Comparison of ENCODE assay signal across 1 cellular context in genomic region chr12:27710592-27711311, GRCh38.
TF ChIP-seq lines count a peak whose summit lies in the region.

Gene MRPS35, plus strand, starts transcription at chr12:27710832. Its CDS starts 12 bp downstream, at chr12:27710844.

TF ChIP-seq in HEK293, 187 proteins besides CTCF, POLR2A, EP300 and RAD21 (continued from another document and continues in another):
- TF ChIP-seq AEBP2 (tag by site-specific recombination; IDR thresholded peaks at IDR 0.05; ENCODE audit: borderline replicate concordance) (no peak), ZNF350 (tag by site-specific recombination; IDR thresholded peaks at IDR 0.05) (no peak), ZNF302 (tag by site-specific recombination; IDR thresholded peaks at IDR 0.05; ENCODE audit: low read depth) (no peak), SETDB1 (IDR thresholded peaks at IDR 0.05; ENCODE audit: insufficient read length, low read length) (no peak), ZNF132 (tag by site-specific recombination; IDR thresholded peaks at IDR 0.05; ENCODE audit: borderline replicate concordance) (no peak), ZNF324 (tag by site-specific recombination; IDR thresholded peaks at IDR 0.05) (peak; percentile 95), PATZ1 (tag by site-specific recombination; IDR thresholded peaks at IDR 0.05) (peak; percentile 90), ZNF558 (tag by site-specific recombination; IDR thresholded peaks at IDR 0.05) (no peak), IKZF3 (tag by site-specific recombination; IDR thresholded peaks at IDR 0.05) (no peak), ZNF266 (tag by site-specific recombination; IDR thresholded peaks at IDR 0.05; ENCODE audit: low read depth) (no peak), ZNF791 (tag by site-specific recombination; IDR thresholded peaks at IDR 0.05) (no peak), ZNF366 (tag by site-specific recombination; conservative IDR thresholded peaks at IDR 0.05) (no peak), ZNF19 (tag by site-specific recombination; IDR thresholded peaks at IDR 0.05; ENCODE audit: low read depth) (no peak), KLF16 (tag by site-specific recombination; IDR thresholded peaks at IDR 0.05) (peak; percentile 94), ZNF76 (tag by site-specific recombination; IDR thresholded peaks at IDR 0.05; ENCODE audit: borderline replicate concordance, low read depth) (peak; percentile 78), TCF7L2 (IDR thresholded peaks at IDR 0.05; ENCODE audit: borderline replicate concordance, low read depth, low read length) (no peak), ZNF184 (tag by site-specific recombination; IDR thresholded peaks at IDR 0.05) (no peak), ZNF426 (tag by site-specific recombination; IDR thresholded peaks at IDR 0.05) (no peak), RBAK (tag by site-specific recombination; IDR thresholded peaks at IDR 0.05) (no peak), ZNF202 (tag by site-specific recombination; IDR thresholded peaks at IDR 0.05; ENCODE audit: borderline replicate concordance) (no peak), KLF9 (tag by site-specific recombination; IDR thresholded peaks at IDR 0.05; ENCODE audit: low read depth) (peak; percentile 67), GLIS1 (tag by site-specific recombination; IDR thresholded peaks at IDR 0.05) (peak; percentile 64), ZNF10 (tag by site-specific recombination; IDR thresholded peaks at IDR 0.05) (no peak; the same call in 1 of the 2 replicates), BCL11A (tag by site-specific recombination; IDR thresholded peaks at IDR 0.05; ENCODE audit: low read depth) (no peak), ZNF629 (tag by site-specific recombination; IDR thresholded peaks at IDR 0.05) (peak; percentile 74), ZFHX2 (tag by site-specific recombination; conservative IDR thresholded peaks at IDR 0.05) (no peak; the same call in 1 of the 2 replicates), ZFP69B (tag by site-specific recombination; IDR thresholded peaks at IDR 0.05) (peak; percentile 83), GFI1B (tag by site-specific recombination; IDR thresholded peaks at IDR 0.05) (peak; percentile 61), ZBTB49 (tag by site-specific recombination; IDR thresholded peaks at IDR 0.05; ENCODE audit: low read depth) (no peak), KLF8 (tag by site-specific recombination; IDR thresholded peaks at IDR 0.05) (peak; percentile 91), ZNF514 (tag by site-specific recombination; IDR thresholded peaks at IDR 0.05) (no peak), ZNF521 (tag by site-specific recombination; IDR thresholded peaks at IDR 0.05) (no peak), ZNF585B (tag by site-specific recombination; IDR thresholded peaks at IDR 0.05) (no peak), ZNF114 (tag by site-specific recombination; IDR thresholded peaks at IDR 0.05) (no peak), ZBTB17 (tag by site-specific recombination; IDR thresholded peaks at IDR 0.05) (peak; percentile 96), ZNF792 (tag by site-specific recombination; IDR thresholded peaks at IDR 0.05) (no peak), ZBTB1 (tag by site-specific recombination; IDR thresholded peaks at IDR 0.05) (no peak), ZNF37A (tag by site-specific recombination; IDR thresholded peaks at IDR 0.05) (no peak), ZNF776 (tag by site-specific recombination; IDR thresholded peaks at IDR 0.05; ENCODE audit: borderline replicate concordance) (no peak), REPIN1 (tag by site-specific recombination; IDR thresholded peaks at IDR 0.05; ENCODE audit: low read depth) (peak; percentile 71; the same call in 1 of the 2 replicates), ZFP37 (tag by site-specific recombination; IDR thresholded peaks at IDR 0.05) (peak; percentile 99), YY1 (tag by site-specific recombination; IDR thresholded peaks at IDR 0.05) (peak; percentile 100), ZNF23 (tag by site-specific recombination; IDR thresholded peaks at IDR 0.05; ENCODE audit: borderline replicate concordance) (no peak), ZNF664 (tag by site-specific recombination; IDR thresholded peaks at IDR 0.05) (no peak)
- TF ChIP-seq, protein P1, sequence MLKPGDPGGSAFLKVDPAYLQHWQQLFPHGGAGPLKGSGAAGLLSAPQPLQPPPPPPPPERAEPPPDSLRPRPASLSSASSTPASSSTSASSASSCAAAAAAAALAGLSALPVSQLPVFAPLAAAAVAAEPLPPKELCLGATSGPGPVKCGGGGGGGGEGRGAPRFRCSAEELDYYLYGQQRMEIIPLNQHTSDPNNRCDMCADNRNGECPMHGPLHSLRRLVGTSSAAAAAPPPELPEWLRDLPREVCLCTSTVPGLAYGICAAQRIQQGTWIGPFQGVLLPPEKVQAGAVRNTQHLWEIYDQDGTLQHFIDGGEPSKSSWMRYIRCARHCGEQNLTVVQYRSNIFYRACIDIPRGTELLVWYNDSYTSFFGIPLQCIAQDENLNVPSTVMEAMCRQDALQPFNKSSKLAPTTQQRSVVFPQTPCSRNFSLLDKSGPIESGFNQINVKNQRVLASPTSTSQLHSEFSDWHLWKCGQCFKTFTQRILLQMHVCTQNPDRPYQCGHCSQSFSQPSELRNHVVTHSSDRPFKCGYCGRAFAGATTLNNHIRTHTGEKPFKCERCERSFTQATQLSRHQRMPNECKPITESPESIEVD (tag by site-specific recombination; IDR thresholded peaks at IDR 0.05) = no peak
- TF ChIP-seq, protein P2, sequence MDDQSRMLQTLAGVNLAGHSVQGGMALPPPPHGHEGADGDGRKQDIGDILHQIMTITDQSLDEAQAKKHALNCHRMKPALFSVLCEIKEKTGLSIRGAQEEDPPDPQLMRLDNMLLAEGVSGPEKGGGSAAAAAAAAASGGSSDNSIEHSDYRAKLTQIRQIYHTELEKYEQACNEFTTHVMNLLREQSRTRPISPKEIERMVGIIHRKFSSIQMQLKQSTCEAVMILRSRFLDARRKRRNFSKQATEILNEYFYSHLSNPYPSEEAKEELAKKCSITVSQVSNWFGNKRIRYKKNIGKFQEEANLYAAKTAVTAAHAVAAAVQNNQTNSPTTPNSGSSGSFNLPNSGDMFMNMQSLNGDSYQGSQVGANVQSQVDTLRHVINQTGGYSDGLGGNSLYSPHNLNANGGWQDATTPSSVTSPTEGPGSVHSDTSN (CRISPR knock-in tag; IDR thresholded peaks at IDR 0.05) = peak; percentile 91
- TF ChIP-seq, protein P3, sequence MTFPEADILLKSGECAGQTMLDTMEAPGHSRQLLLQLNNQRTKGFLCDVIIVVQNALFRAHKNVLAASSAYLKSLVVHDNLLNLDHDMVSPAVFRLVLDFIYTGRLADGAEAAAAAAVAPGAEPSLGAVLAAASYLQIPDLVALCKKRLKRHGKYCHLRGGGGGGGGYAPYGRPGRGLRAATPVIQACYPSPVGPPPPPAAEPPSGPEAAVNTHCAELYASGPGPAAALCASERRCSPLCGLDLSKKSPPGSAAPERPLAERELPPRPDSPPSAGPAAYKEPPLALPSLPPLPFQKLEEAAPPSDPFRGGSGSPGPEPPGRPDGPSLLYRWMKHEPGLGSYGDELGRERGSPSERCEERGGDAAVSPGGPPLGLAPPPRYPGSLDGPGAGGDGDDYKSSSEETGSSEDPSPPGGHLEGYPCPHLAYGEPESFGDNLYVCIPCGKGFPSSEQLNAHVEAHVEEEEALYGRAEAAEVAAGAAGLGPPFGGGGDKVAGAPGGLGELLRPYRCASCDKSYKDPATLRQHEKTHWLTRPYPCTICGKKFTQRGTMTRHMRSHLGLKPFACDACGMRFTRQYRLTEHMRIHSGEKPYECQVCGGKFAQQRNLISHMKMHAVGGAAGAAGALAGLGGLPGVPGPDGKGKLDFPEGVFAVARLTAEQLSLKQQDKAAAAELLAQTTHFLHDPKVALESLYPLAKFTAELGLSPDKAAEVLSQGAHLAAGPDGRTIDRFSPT (tag by site-specific recombination; IDR thresholded peaks at IDR 0.05) = peak; percentile 93
- TF ChIP-seq, protein P4, sequence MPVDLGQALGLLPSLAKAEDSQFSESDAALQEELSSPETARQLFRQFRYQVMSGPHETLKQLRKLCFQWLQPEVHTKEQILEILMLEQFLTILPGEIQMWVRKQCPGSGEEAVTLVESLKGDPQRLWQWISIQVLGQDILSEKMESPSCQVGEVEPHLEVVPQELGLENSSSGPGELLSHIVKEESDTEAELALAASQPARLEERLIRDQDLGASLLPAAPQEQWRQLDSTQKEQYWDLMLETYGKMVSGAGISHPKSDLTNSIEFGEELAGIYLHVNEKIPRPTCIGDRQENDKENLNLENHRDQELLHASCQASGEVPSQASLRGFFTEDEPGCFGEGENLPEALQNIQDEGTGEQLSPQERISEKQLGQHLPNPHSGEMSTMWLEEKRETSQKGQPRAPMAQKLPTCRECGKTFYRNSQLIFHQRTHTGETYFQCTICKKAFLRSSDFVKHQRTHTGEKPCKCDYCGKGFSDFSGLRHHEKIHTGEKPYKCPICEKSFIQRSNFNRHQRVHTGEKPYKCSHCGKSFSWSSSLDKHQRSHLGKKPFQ (tag by site-specific recombination; IDR thresholded peaks at IDR 0.05) = peak; percentile 61; the same call in 1 of the 2 replicates
- TF ChIP-seq, protein P5, sequence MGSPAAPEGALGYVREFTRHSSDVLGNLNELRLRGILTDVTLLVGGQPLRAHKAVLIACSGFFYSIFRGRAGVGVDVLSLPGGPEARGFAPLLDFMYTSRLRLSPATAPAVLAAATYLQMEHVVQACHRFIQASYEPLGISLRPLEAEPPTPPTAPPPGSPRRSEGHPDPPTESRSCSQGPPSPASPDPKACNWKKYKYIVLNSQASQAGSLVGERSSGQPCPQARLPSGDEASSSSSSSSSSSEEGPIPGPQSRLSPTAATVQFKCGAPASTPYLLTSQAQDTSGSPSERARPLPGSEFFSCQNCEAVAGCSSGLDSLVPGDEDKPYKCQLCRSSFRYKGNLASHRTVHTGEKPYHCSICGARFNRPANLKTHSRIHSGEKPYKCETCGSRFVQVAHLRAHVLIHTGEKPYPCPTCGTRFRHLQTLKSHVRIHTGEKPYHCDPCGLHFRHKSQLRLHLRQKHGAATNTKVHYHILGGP (tag by site-specific recombination; IDR thresholded peaks at IDR 0.05) = no peak
- TF ChIP-seq, protein P6, sequence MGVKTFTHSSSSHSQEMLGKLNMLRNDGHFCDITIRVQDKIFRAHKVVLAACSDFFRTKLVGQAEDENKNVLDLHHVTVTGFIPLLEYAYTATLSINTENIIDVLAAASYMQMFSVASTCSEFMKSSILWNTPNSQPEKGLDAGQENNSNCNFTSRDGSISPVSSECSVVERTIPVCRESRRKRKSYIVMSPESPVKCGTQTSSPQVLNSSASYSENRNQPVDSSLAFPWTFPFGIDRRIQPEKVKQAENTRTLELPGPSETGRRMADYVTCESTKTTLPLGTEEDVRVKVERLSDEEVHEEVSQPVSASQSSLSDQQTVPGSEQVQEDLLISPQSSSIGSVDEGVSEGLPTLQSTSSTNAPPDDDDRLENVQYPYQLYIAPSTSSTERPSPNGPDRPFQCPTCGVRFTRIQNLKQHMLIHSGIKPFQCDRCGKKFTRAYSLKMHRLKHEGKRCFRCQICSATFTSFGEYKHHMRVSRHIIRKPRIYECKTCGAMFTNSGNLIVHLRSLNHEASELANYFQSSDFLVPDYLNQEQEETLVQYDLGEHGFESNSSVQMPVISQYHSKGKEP (tag by site-specific recombination; IDR thresholded peaks at IDR 0.05) = no peak
